Comparison of ENCODE assay signal across 10 cellular contexts in genomic region chr12:116538076-116538591, GRCh38. TPM values are rescaled to one million over a fixed set of nuclear protein-coding genes. Genes with fewer than 3 reads are reported as not detected.
DNase-seq lines count a peak whose midpoint lies in the region; ATAC-seq lines count a peak whose summit lies in the region.
"Had no signal": no experiment of that assay in that cellular context is flagged by ENCODE, and none has a peak within 500 bp of the region (broad histone marks: within the 10 kb centered on the region; RNA-seq: fewer than 3 reads in every experiment).

No MANE protein-coding gene starts in this region.

- peak; percentile 48 for ATAC-seq in GM19043 (IDR thresholded peaks at IDR 0.05; ENCODE audit: low read depth, unreplicated experiment)
- peak; percentile 34 for ATAC-seq in HG03039 (IDR thresholded peaks at IDR 0.05; ENCODE audit: unreplicated experiment)
- ATAC-seq: left cardiac atrium had no signal

- peak overlapping the region; percentile 4 for H3K4me3 Mint-ChIP-seq in activated T-helper 1 cell treated with anti-CD3 and anti-CD28 coated beads, Interleukin-12 subunit alpha, Interleukin-12 subunit beta, Interleukin-2, Interleukin-4 antibody, amounts not matched to agents 30 ng/mL and 10 ng/mL and 1 ng/mL, durations not matched to agents 14 hours and 24 hours and 36 hours
- no peak overlapping the region for H3K4me3 Mint-ChIP-seq in immature natural killer cell

- peaks cover 55% of the 10 kb centered on the region for H3K4me1 Mint-ChIP-seq in activated T-helper 1 cell treated with anti-CD3 and anti-CD28 coated beads, Interleukin-12 subunit alpha, Interleukin-12 subunit beta, Interleukin-2, Interleukin-4 antibody, amounts not matched to agents 30 ng/mL and 10 ng/mL and 1 ng/mL, durations not matched to agents 14 hours and 24 hours and 36 hours (ENCODE audit: low read depth)
- H3K4me1 Mint-ChIP-seq in immature natural killer cell, result peaks cover 14 to 17% of the 10 kb centered on the region in 2 donors

- peaks cover 9% of the 10 kb centered on the region for H3K27me3 Mint-ChIP-seq in activated T-helper 1 cell treated with anti-CD3 and anti-CD28 coated beads, Interleukin-12 subunit alpha, Interleukin-12 subunit beta, Interleukin-2, Interleukin-4 antibody, amounts not matched to agents 30 ng/mL and 10 ng/mL and 1 ng/mL, durations not matched to agents 14 hours and 24 hours and 36 hours (ENCODE audit: insufficient read depth)
- peaks cover 0 to 4% (median 3%) of the 10 kb centered on the region in 3 donors for H3K27me3 Mint-ChIP-seq in immature natural killer cell (ENCODE audit: low read depth in 3 of 3)

- H3K36me3 ChIP-seq in BLaER1 treated with 17β-estradiol and CSF1 and Interleukin-3, amounts not matched to agents 10 nM and 100 nM, result no peaks in the 10 kb centered on the region

- DNase-seq in activated T-helper 1 cell treated with anti-CD3 and anti-CD28 coated beads, Interleukin-12 subunit alpha, Interleukin-12 subunit beta, Interleukin-2, Interleukin-4 antibody, amounts not matched to agents 30 ng/mL and 10 ng/mL and 1 ng/mL, durations not matched to agents 14 hours and 24 hours and 36 hours (ENCODE audit: low spot score), result no peak
- DNase-seq in NCI-H1436 (lab: John Stamatoyannopoulos, UW) (no peak), immature natural killer cell (no peak), H4 (ENCODE audit: low spot score) (no peak), OCI-M1 (lab: John Stamatoyannopoulos, UW) (no peak)
- DNase-seq: C1 segment of cervical spinal cord, left cardiac atrium had no signal

- H3K4me2 ChIP-seq in BLaER1 treated with 17β-estradiol and CSF1 and Interleukin-3, amounts not matched to agents 10 nM and 100 nM, result peak overlapping the region in 10 of 11 experiments; percentile 26 to 86 (median 52); a peak in 19 of 22 replicates

- intact Hi-C loops in activated T-helper 1 cell treated with anti-CD3 and anti-CD28 coated beads, Interleukin-12 subunit alpha, Interleukin-12 subunit beta, Interleukin-2, Interleukin-4 antibody, amounts not matched to agents 30 ng/mL and 10 ng/mL and 1 ng/mL, durations not matched to agents 14 hours and 24 hours and 36 hours (cut with micrococcal nuclease), result loop anchor here (1.0 to 10.0 kb wide), 5 partner anchors 21 to 557 kb away; partner anchors contain the start of genes MAP1LC3B2, MED13L and TESC

- no peak overlapping the region for H3K4me3 ChIP-seq in BLaER1 treated with 17β-estradiol and CSF1 and Interleukin-3, amounts not matched to agents 10 nM and 100 nM

- no peaks in the 10 kb centered on the region for H3K9me3 ChIP-seq in BLaER1 treated with 17β-estradiol and CSF1 and Interleukin-3, amounts not matched to agents 10 nM and 100 nM (replicated peaks in 1 of 11)

- H3K4me1 ChIP-seq in BLaER1 treated with 17β-estradiol and CSF1 and Interleukin-3, amounts not matched to agents 10 nM and 100 nM, result peaks cover 27 to 76% (median 39%) of the 10 kb centered on the region in 10 experiments

- no peaks in the 10 kb centered on the region for H3K27me3 ChIP-seq in BLaER1 treated with 17β-estradiol and CSF1 and Interleukin-3, amounts not matched to agents 10 nM and 100 nM

- H3K36me3 Mint-ChIP-seq in activated T-helper 1 cell treated with anti-CD3 and anti-CD28 coated beads, Interleukin-12 subunit alpha, Interleukin-12 subunit beta, Interleukin-2, Interleukin-4 antibody, amounts not matched to agents 30 ng/mL and 10 ng/mL and 1 ng/mL, durations not matched to agents 14 hours and 24 hours and 36 hours (ENCODE audit: low read depth), result peaks cover 3% of the 10 kb centered on the region
- no peaks in the 10 kb centered on the region for H3K36me3 Mint-ChIP-seq in immature natural killer cell

- H3K27ac Mint-ChIP-seq in activated T-helper 1 cell treated with anti-CD3 and anti-CD28 coated beads, Interleukin-12 subunit alpha, Interleukin-12 subunit beta, Interleukin-2, Interleukin-4 antibody, amounts not matched to agents 30 ng/mL and 10 ng/mL and 1 ng/mL, durations not matched to agents 14 hours and 24 hours and 36 hours, result peak overlapping the region; percentile 67
- H3K27ac Mint-ChIP-seq in immature natural killer cell, result no peak overlapping the region

- H3K9me3 Mint-ChIP-seq in activated T-helper 1 cell treated with anti-CD3 and anti-CD28 coated beads, Interleukin-12 subunit alpha, Interleukin-12 subunit beta, Interleukin-2, Interleukin-4 antibody, amounts not matched to agents 30 ng/mL and 10 ng/mL and 1 ng/mL, durations not matched to agents 14 hours and 24 hours and 36 hours, result peaks cover 4% of the 10 kb centered on the region
- H3K9me3 Mint-ChIP-seq in immature natural killer cell, result no peaks in the 10 kb centered on the region

- H3K9ac ChIP-seq in BLaER1 treated with 17β-estradiol and CSF1 and Interleukin-3, amounts not matched to agents 10 nM and 100 nM, result no peak overlapping the region

- no peak overlapping the region for H3K27ac ChIP-seq in BLaER1 treated with 17β-estradiol and CSF1 and Interleukin-3, amounts not matched to agents 10 nM and 100 nM

- no peaks in the 10 kb centered on the region for H4K20me1 ChIP-seq in BLaER1 treated with 17β-estradiol and CSF1 and Interleukin-3, amounts not matched to agents 10 nM and 100 nM

RNA-seq across cellular contexts. Expression of gene MAP1LC3B2, which starts 21.0 kb away (rescaled TPM):
- 0.49 and 0.57 TPM in 2 replicates for total RNA-seq in activated T-helper 1 cell treated with anti-CD3 and anti-CD28 coated beads, Interleukin-12 subunit alpha, Interleukin-12 subunit beta, Interleukin-2, Interleukin-4 antibody, amounts not matched to agents 30 ng/mL and 10 ng/mL and 1 ng/mL, durations not matched to agents 14 hours and 24 hours and 36 hours
- polyA plus RNA-seq in immature natural killer cell, result 10 to 100 TPM in 1 of 3 donors, 1 to 10 TPM in 2; 2.4 to 11.3 (median 9.8) TPM
- 0.41 and 1.6 TPM in 2 replicates for total RNA-seq in H4 (2014; rRNA removed; shearing (Covaris generic))
